ENCODE assay signal across 1 cellular context in the genomic region with DNA sequence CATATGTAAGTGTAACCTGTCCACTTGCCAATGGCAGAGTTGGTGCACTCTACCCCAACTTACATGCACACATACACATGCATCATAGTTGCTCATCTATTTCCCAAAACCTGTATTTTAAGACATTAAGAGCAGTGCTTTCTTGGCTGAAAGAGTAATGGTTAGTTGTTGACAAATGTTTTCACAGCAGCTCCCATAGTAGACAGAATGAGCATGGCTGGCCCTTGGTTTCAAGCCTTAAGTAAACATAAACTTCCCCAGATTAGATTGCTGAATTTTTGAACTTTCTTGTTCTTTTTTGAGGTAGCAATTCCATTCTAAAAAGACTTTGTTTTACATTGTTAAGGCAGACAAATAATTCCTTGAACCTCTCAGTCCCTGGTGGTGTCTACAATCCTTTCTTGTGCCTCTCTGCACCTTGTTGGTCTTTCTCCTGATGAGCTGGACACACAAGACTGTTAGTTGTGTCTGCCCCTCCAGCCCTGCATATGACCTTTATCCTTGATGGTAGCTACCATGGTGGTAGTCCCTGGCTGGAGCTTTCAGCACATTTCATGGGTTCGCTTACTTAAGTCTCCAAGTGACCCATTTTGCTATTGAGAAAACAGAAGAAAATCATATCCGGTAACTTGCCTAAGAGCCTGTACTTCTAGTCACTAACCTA.
TF ChIP-seq lines count a peak whose summit lies in the region.

No MANE protein-coding gene starts in this region.

TF ChIP-seq in HepG2, 621 proteins besides CTCF, POLR2A, EP300 and RAD21 (continued from another document and continues in another):
- TF ChIP-seq, protein P1, sequence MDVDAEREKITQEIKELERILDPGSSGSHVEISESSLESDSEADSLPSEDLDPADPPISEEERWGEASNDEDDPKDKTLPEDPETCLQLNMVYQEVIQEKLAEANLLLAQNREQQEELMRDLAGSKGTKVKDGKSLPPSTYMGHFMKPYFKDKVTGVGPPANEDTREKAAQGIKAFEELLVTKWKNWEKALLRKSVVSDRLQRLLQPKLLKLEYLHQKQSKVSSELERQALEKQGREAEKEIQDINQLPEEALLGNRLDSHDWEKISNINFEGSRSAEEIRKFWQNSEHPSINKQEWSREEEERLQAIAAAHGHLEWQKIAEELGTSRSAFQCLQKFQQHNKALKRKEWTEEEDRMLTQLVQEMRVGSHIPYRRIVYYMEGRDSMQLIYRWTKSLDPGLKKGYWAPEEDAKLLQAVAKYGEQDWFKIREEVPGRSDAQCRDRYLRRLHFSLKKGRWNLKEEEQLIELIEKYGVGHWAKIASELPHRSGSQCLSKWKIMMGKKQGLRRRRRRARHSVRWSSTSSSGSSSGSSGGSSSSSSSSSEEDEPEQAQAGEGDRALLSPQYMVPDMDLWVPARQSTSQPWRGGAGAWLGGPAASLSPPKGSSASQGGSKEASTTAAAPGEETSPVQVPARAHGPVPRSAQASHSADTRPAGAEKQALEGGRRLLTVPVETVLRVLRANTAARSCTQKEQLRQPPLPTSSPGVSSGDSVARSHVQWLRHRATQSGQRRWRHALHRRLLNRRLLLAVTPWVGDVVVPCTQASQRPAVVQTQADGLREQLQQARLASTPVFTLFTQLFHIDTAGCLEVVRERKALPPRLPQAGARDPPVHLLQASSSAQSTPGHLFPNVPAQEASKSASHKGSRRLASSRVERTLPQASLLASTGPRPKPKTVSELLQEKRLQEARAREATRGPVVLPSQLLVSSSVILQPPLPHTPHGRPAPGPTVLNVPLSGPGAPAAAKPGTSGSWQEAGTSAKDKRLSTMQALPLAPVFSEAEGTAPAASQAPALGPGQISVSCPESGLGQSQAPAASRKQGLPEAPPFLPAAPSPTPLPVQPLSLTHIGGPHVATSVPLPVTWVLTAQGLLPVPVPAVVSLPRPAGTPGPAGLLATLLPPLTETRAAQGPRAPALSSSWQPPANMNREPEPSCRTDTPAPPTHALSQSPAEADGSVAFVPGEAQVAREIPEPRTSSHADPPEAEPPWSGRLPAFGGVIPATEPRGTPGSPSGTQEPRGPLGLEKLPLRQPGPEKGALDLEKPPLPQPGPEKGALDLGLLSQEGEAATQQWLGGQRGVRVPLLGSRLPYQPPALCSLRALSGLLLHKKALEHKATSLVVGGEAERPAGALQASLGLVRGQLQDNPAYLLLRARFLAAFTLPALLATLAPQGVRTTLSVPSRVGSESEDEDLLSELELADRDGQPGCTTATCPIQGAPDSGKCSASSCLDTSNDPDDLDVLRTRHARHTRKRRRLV (CRISPR knock-in tag; IDR thresholded peaks at IDR 0.05), result no peak
- TF ChIP-seq CAMTA2 (CRISPR knock-in tag; IDR thresholded peaks at IDR 0.05; ENCODE audit: borderline replicate concordance) (no peak), RBM22 (optimal IDR thresholded peaks at IDR 0.05; ENCODE audit: low read length) (no peak), TBP (CRISPR knock-in tag; IDR thresholded peaks at IDR 0.05) (no peak), ZNF263 (CRISPR knock-in tag; IDR thresholded peaks at IDR 0.05) (no peak), MTA1 (CRISPR knock-in tag; IDR thresholded peaks at IDR 0.05; ENCODE audit: borderline replicate concordance) (no peak), SALL1 (CRISPR knock-in tag; IDR thresholded peaks at IDR 0.05) (0 out of 2 replicates have a peak, but pooled peaks have one; percentile 23), ZNF512 (CRISPR knock-in tag; IDR thresholded peaks at IDR 0.05) (no peak), MED8 (CRISPR knock-in tag; IDR thresholded peaks at IDR 0.05; ENCODE audit: insufficient replicate concordance) (no peak), KDM3A (CRISPR knock-in tag; IDR thresholded peaks at IDR 0.05; ENCODE audit: low read depth) (no peak), PHF21A (CRISPR knock-in tag; IDR thresholded peaks at IDR 0.05) (no peak), ADNP (CRISPR knock-in tag; IDR thresholded peaks at IDR 0.05) (no peak), CERS6 (CRISPR knock-in tag; IDR thresholded peaks at IDR 0.05) (no peak), ZEB1 (IDR thresholded peaks at IDR 0.05; ENCODE audit: insufficient replicate concordance, low read depth) (no peak), YEATS2 (CRISPR knock-in tag; IDR thresholded peaks at IDR 0.05; ENCODE audit: borderline replicate concordance) (no peak), CREB1 (IDR thresholded peaks at IDR 0.05) (no peak), CREB1 (CRISPR knock-in tag; IDR thresholded peaks at IDR 0.05) (no peak), ZSCAN9 (CRISPR knock-in tag; IDR thresholded peaks at IDR 0.05; ENCODE audit: borderline replicate concordance) (0 out of 2 replicates have a peak, but pooled peaks have one; percentile 46), ZNF614 (CRISPR knock-in tag; IDR thresholded peaks at IDR 0.05; ENCODE audit: borderline replicate concordance) (no peak), ATF3 (CRISPR knock-in tag; IDR thresholded peaks at IDR 0.05) (no peak), TBX3 (IDR thresholded peaks at IDR 0.05; ENCODE audit: borderline replicate concordance) (no peak), MEIS2 (CRISPR knock-in tag; IDR thresholded peaks at IDR 0.05) (no peak), MTA3 (CRISPR knock-in tag; IDR thresholded peaks at IDR 0.05) (no peak), ZNF720 (CRISPR knock-in tag; IDR thresholded peaks at IDR 0.05) (no peak), PAX8 (CRISPR knock-in tag; IDR thresholded peaks at IDR 0.05; ENCODE audit: borderline replicate concordance) (no peak), ISX (CRISPR knock-in tag; conservative IDR thresholded peaks at IDR 0.05) (no peak), IRF2 (CRISPR knock-in tag; IDR thresholded peaks at IDR 0.05) (no peak; the same call in 1 of the 2 replicates), EED (CRISPR knock-in tag; IDR thresholded peaks at IDR 0.05) (no peak), SMAD9 (CRISPR knock-in tag; IDR thresholded peaks at IDR 0.05) (no peak), REPIN1 (CRISPR knock-in tag; IDR thresholded peaks at IDR 0.05; ENCODE audit: borderline replicate concordance, low read depth) (no peak), ZGPAT (CRISPR knock-in tag; IDR thresholded peaks at IDR 0.05) (no peak; the same call in 1 of the 2 replicates), RORA (CRISPR knock-in tag; IDR thresholded peaks at IDR 0.05) (no peak), ZNF350 (CRISPR knock-in tag; IDR thresholded peaks at IDR 0.05; ENCODE audit: borderline replicate concordance, low read depth) (no peak), REST (IDR thresholded peaks at IDR 0.05; ENCODE audit: borderline replicate concordance in 1 of 2, low read depth in 1 of 2, low read length in 2 of 2) (no peak), ZC3H13 (CRISPR knock-in tag; IDR thresholded peaks at IDR 0.05) (no peak), SMARCC2 (IDR thresholded peaks at IDR 0.05) (no peak), MTF1 (CRISPR knock-in tag; IDR thresholded peaks at IDR 0.05) (no peak), ZNF17 (CRISPR knock-in tag; IDR thresholded peaks at IDR 0.05) (no peak), TBX2 (CRISPR knock-in tag; IDR thresholded peaks at IDR 0.05; ENCODE audit: borderline replicate concordance) (0 out of 2 replicates have a peak, but pooled peaks have one; percentile 24), GABPA (IDR thresholded peaks at IDR 0.05; ENCODE audit: low read depth, low read length) (no peak), GABPA (CRISPR knock-in tag; IDR thresholded peaks at IDR 0.05; ENCODE audit: low read depth) (no peak)
- TF ChIP-seq, protein P2, sequence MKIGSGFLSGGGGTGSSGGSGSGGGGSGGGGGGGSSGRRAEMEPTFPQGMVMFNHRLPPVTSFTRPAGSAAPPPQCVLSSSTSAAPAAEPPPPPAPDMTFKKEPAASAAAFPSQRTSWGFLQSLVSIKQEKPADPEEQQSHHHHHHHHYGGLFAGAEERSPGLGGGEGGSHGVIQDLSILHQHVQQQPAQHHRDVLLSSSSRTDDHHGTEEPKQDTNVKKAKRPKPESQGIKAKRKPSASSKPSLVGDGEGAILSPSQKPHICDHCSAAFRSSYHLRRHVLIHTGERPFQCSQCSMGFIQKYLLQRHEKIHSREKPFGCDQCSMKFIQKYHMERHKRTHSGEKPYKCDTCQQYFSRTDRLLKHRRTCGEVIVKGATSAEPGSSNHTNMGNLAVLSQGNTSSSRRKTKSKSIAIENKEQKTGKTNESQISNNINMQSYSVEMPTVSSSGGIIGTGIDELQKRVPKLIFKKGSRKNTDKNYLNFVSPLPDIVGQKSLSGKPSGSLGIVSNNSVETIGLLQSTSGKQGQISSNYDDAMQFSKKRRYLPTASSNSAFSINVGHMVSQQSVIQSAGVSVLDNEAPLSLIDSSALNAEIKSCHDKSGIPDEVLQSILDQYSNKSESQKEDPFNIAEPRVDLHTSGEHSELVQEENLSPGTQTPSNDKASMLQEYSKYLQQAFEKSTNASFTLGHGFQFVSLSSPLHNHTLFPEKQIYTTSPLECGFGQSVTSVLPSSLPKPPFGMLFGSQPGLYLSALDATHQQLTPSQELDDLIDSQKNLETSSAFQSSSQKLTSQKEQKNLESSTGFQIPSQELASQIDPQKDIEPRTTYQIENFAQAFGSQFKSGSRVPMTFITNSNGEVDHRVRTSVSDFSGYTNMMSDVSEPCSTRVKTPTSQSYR (CRISPR knock-in tag; IDR thresholded peaks at IDR 0.05; ENCODE audit: borderline replicate concordance), result no peak
- TF ChIP-seq, protein P3, sequence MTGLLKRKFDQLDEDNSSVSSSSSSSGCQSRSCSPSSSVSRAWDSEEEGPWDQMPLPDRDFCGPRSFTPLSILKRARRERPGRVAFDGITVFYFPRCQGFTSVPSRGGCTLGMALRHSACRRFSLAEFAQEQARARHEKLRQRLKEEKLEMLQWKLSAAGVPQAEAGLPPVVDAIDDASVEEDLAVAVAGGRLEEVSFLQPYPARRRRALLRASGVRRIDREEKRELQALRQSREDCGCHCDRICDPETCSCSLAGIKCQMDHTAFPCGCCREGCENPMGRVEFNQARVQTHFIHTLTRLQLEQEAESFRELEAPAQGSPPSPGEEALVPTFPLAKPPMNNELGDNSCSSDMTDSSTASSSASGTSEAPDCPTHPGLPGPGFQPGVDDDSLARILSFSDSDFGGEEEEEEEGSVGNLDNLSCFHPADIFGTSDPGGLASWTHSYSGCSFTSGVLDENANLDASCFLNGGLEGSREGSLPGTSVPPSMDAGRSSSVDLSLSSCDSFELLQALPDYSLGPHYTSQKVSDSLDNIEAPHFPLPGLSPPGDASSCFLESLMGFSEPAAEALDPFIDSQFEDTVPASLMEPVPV (CRISPR knock-in tag; IDR thresholded peaks at IDR 0.05), result no peak
- TF ChIP-seq, protein P4, sequence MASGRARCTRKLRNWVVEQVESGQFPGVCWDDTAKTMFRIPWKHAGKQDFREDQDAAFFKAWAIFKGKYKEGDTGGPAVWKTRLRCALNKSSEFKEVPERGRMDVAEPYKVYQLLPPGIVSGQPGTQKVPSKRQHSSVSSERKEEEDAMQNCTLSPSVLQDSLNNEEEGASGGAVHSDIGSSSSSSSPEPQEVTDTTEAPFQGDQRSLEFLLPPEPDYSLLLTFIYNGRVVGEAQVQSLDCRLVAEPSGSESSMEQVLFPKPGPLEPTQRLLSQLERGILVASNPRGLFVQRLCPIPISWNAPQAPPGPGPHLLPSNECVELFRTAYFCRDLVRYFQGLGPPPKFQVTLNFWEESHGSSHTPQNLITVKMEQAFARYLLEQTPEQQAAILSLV (CRISPR knock-in tag; IDR thresholded peaks at IDR 0.05; ENCODE audit: borderline replicate concordance), result no peak
